ENCODE assay signal across 10 cellular contexts in genomic region chr4:140085924-140086323, GRCh38.
"Had no signal": no experiment of that assay in that cellular context is flagged by ENCODE, and none has a peak within 500 bp of the region (broad histone marks: within the 10 kb centered on the region; RNA-seq: fewer than 3 reads in every experiment).

No MANE protein-coding gene starts in this region.

- H3K27ac Mint-ChIP-seq: activated CD4-positive, alpha-beta T cell treated with anti-CD3 and anti-CD28 coated beads for 36 hours; activated CD8-positive, alpha-beta T cell treated with anti-CD3 and anti-CD28 coated beads, Interleukin-2, amount 10 ng/mL, durations not matched to agents 7 days and 5 days had no signal

- H3K4me3 ChIP-seq: pancreas, skin epidermis, transverse colon had no signal

- DNase-seq: activated CD4-positive, alpha-beta T cell treated with anti-CD3 and anti-CD28 coated beads for 36 hours; activated CD8-positive, alpha-beta memory T cell treated with anti-CD3 and anti-CD28 coated beads, Interleukin-2, amount 50 U/mL, for 48 hours; activated CD8-positive, alpha-beta T cell treated with anti-CD3 and anti-CD28 coated beads, Interleukin-2, amount 10 ng/mL, durations not matched to agents 7 days and 5 days; activated naive CD4-positive, alpha-beta T cell treated with Interleukin-2 at 50 U/mL for 16 hours; cortex of kidney; effector memory CD4-positive, alpha-beta T cell; pancreas; transverse colon had no signal

- ATAC-seq: activated CD4-positive, alpha-beta T cell treated with anti-CD3 and anti-CD28 coated beads for 36 hours; activated CD8-positive, alpha-beta T cell treated with anti-CD3 and anti-CD28 coated beads, Interleukin-2, amount 10 ng/mL, durations not matched to agents 7 days and 5 days; left lobe of liver; pancreas had no signal

- H3K4me3 Mint-ChIP-seq: activated CD4-positive, alpha-beta T cell treated with anti-CD3 and anti-CD28 coated beads for 36 hours; activated CD8-positive, alpha-beta T cell treated with anti-CD3 and anti-CD28 coated beads, Interleukin-2, amount 10 ng/mL, durations not matched to agents 7 days and 5 days had no signal

- H3K27ac ChIP-seq: pancreas, skin epidermis had no signal

- H3K27me3 ChIP-seq: pancreas, transverse colon had no signal

- H3K9me3 ChIP-seq: pancreas, transverse colon had no signal

- H3K36me3 ChIP-seq: pancreas, transverse colon had no signal
